Comparison of ENCODE assay signal across 1 cellular context in genomic region chr1:169312084-169312954, GRCh38.
A peak's percentile ranks its signal among the peaks of the same experiment; 100 is the strongest.
TF ChIP-seq lines count a peak whose summit lies in the region.

No MANE protein-coding gene starts in this region.

TF ChIP-seq in K562, 482 proteins besides CTCF, POLR2A, EP300 and RAD21 (continued from another document and continues in another):
- TF ChIP-seq USF2 (CRISPR knock-in tag; IDR thresholded peaks at IDR 0.05) (peak; percentile 93), RFX5 (IDR thresholded peaks at IDR 0.05; ENCODE audit: low read depth, low read length) (no peak), PHF8 (IDR thresholded peaks at IDR 0.05; ENCODE audit: borderline replicate concordance, low read length) (no peak), MBD2 (IDR thresholded peaks at IDR 0.05; ENCODE audit: borderline replicate concordance, low read depth) (0 out of 2 replicates have a peak, but pooled peaks have one; percentile 57), HMG20A (CRISPR knock-in tag; conservative IDR thresholded peaks at IDR 0.05) (no peak), SETDB1 (IDR thresholded peaks at IDR 0.05; ENCODE audit: low read length) (no peak), ZNF518B (CRISPR knock-in tag; IDR thresholded peaks at IDR 0.05) (no peak), ZNF407 (IDR thresholded peaks at IDR 0.05; ENCODE audit: low read depth) (no peak), HDAC3 (IDR thresholded peaks at IDR 0.05; ENCODE audit: borderline replicate concordance, partially characterized antibody) (peak; percentile 24), ZBED1 (IDR thresholded peaks at IDR 0.05) (no peak), ZNF174 (CRISPR knock-in tag; IDR thresholded peaks at IDR 0.05) (no peak), GATA2 (CRISPR knock-in tag; IDR thresholded peaks at IDR 0.05) (peak; percentile 92), HDGF (IDR thresholded peaks at IDR 0.05) (no peak), SNRNP70 (optimal IDR thresholded peaks at IDR 0.05; ENCODE audit: low read depth, low read length) (no peak), RFX7 (CRISPR knock-in tag; IDR thresholded peaks at IDR 0.05) (no peak), SMARCC2 (IDR thresholded peaks at IDR 0.05; ENCODE audit: low read depth) (peak; percentile 96), HDAC1 (IDR thresholded peaks at IDR 0.05) (peak in 1 of 2 experiments; percentile 54; a peak in 1 of 4 replicates), TAF9B (IDR thresholded peaks at IDR 0.05; ENCODE audit: partially characterized antibody) (no peak), ZBTB8A (IDR thresholded peaks at IDR 0.05; ENCODE audit: partially characterized antibody) (no peak), BCLAF1 (IDR thresholded peaks at IDR 0.05; ENCODE audit: borderline replicate concordance in 1 of 2, control insufficient read depth in 1 of 2, low read depth in 2 of 2, low read length in 1 of 2) (peak in 1 of 2 experiments; percentile 67; a peak in 1 of 4 replicates), FOXO4 (CRISPR knock-in tag; IDR thresholded peaks at IDR 0.05) (no peak), ZMIZ1 (IDR thresholded peaks at IDR 0.05; ENCODE audit: low read depth in 2 of 2, low read length in 2 of 2) (no peak), TAL1 (IDR thresholded peaks at IDR 0.05) (peak; percentile 42), FOSL1 (tag; conservative IDR thresholded peaks at IDR 0.05) (peak; percentile 100), EP400 (IDR thresholded peaks at IDR 0.05) (no peak), ZNF780A (CRISPR knock-in tag; IDR thresholded peaks at IDR 0.05) (no peak), ZNF24 (IDR thresholded peaks at IDR 0.05) (peak; percentile 92)
- TF ChIP-seq, protein P1, sequence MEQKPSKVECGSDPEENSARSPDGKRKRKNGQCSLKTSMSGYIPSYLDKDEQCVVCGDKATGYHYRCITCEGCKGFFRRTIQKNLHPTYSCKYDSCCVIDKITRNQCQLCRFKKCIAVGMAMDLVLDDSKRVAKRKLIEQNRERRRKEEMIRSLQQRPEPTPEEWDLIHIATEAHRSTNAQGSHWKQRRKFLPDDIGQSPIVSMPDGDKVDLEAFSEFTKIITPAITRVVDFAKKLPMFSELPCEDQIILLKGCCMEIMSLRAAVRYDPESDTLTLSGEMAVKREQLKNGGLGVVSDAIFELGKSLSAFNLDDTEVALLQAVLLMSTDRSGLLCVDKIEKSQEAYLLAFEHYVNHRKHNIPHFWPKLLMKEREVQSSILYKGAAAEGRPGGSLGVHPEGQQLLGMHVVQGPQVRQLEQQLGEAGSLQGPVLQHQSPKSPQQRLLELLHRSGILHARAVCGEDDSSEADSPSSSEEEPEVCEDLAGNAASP (IDR thresholded peaks at IDR 0.05): no peak
- TF ChIP-seq, protein P2, sequence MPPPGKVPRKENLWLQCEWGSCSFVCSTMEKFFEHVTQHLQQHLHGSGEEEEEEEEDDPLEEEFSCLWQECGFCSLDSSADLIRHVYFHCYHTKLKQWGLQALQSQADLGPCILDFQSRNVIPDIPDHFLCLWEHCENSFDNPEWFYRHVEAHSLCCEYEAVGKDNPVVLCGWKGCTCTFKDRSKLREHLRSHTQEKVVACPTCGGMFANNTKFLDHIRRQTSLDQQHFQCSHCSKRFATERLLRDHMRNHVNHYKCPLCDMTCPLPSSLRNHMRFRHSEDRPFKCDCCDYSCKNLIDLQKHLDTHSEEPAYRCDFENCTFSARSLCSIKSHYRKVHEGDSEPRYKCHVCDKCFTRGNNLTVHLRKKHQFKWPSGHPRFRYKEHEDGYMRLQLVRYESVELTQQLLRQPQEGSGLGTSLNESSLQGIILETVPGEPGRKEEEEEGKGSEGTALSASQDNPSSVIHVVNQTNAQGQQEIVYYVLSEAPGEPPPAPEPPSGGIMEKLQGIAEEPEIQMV (tag; conservative IDR thresholded peaks at IDR 0.05; ENCODE audit: low read depth): no peak
- TF ChIP-seq, protein P3, sequence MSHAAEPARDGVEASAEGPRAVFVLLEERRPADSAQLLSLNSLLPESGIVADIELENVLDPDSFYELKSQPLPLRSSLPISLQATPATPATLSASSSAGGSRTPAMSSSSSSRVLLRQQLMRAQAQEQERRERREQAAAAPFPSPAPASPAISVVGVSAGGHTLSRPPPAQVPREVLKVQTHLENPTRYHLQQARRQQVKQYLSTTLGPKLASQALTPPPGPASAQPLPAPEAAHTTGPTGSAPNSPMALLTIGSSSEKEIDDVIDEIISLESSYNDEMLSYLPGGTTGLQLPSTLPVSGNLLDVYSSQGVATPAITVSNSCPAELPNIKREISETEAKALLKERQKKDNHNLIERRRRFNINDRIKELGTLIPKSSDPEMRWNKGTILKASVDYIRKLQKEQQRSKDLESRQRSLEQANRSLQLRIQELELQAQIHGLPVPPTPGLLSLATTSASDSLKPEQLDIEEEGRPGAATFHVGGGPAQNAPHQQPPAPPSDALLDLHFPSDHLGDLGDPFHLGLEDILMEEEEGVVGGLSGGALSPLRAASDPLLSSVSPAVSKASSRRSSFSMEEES (CRISPR knock-in tag; IDR thresholded peaks at IDR 0.05): peak; percentile 99
